In the genomic region with DNA sequence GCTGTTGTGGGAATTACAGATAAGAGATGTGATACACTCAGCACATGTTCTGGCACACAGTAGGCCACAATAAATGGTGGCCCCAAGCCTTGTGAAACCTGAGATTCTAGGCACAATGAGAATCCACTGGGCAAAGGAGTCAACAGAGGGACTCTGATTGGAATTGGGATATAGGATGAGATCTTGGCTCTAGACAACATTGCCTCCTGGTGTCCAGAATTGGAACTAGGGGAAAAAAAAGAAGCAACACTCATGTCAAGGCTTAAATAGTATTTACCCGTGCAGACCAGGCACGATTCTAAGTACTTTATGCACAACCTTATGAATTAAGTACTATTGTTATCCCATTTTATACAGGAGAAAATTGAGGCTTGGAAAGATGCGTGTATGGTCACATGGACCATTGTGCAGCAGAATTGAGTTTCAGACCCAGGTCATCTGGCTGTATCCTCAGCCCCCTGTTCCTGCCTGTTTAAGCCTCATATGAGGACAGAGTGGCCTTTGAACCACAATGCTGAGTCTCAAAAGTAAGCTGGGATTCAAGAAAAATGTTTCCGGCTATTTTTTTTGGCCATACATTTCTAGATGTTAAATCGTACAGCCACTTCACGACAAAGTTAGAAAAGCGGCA, we compare ENCODE assay signal across 8 cellular contexts.
DNase-seq lines count a peak whose midpoint lies in the region; ATAC-seq and TF ChIP-seq lines count a peak whose summit lies in the region.

No MANE protein-coding gene starts in this region.

- POLR2A ChIA-PET in BJ (lab: Charles Lee), result no interaction called here

- H3K27ac ChIP-seq in GM23248, result no peak overlapping the region

- TF ChIP-seq CTCF in BJ (IDR thresholded peaks at IDR 0.05; ENCODE audit: insufficient read depth, low read depth, low read length), result peak; percentile 58

- H3K27me3 ChIP-seq in BJ (ENCODE audit: control insufficient read depth, insufficient read depth, low read length) (no peaks in the 10 kb centered on the region), GM23248 (replicated peaks; ENCODE audit: insufficient read depth) (peaks cover 10% of the 10 kb centered on the region; the same call in 1 of the 2 replicates)

- H2AFZ ChIP-seq in GM23248, result no peak overlapping the region

- no peak for DNase-seq in BJ (ENCODE audit: low read depth)
- DNase-seq in GM23248, result peak; percentile 50
- DNase-seq in NCI-H460 (ENCODE audit: extremely low read depth, low read depth), result peak; percentile 32
- peak; percentile 66 for DNase-seq in cerebellum (ENCODE audit: low spot score)
- peak; percentile 58 to 66 for DNase-seq in lung microvascular endothelial cell (ENCODE audit: low read depth in 2 of 2)
- no peak for DNase-seq in amniotic stem cell (lab: John Stamatoyannopoulos, UW)

- H3K4me3 ChIP-seq in BJ (ENCODE audit: low read depth, low read length) (no peak overlapping the region), GM23248 (no peak overlapping the region)

- H3K9ac ChIP-seq in GM23248, result no peak overlapping the region

- no peak for ATAC-seq in HG03108 (IDR thresholded peaks at IDR 0.05; ENCODE audit: unreplicated experiment)
- ATAC-seq in HG03025 (IDR thresholded peaks at IDR 0.05; ENCODE audit: low FRiP score, unreplicated experiment), result no peak

- H3K9me3 ChIP-seq in GM23248 (ENCODE audit: low read depth), result no peaks in the 10 kb centered on the region

- H3K36me3 ChIP-seq in BJ (ENCODE audit: control insufficient read depth, insufficient read depth, low read length) (no peaks in the 10 kb centered on the region), GM23248 (ENCODE audit: low read depth) (no peaks in the 10 kb centered on the region)

- H3K4me2 ChIP-seq in GM23248 (ENCODE audit: unreplicated experiment), result no peak overlapping the region

- CTCF ChIA-PET in BJ (lab: Yijun Ruan, JAX), result interaction anchor here (0.8 to 1.8 kb wide), 3 partner anchors 9 to 170 kb away, joined by 3 to 6 read pairs (median 3); no protein-coding TSS in a partner anchor

- no peaks in the 10 kb centered on the region for H3F3A ChIP-seq in GM23248 (ENCODE audit: insufficient read depth)

- H3K79me2 ChIP-seq in GM23248 (ENCODE audit: insufficient read depth), result no peaks in the 10 kb centered on the region

- 67 to 69% methylated on average over 7 of the region's 7 CpGs for WGBS in GM23248 (ENCODE audit: low coverage in 1 of 2, low lambda C conversion rate in 2 of 2, missing lambda C conversion rate in 2 of 2), 2 experiments

- no peaks in the 10 kb centered on the region for H3K4me1 ChIP-seq in GM23248 (ENCODE audit: insufficient read depth)

- in situ Hi-C loops in GM23248 (cut with MboI), result loop anchor here (25.0 kb wide), 1 partner anchor 163 kb away; no protein-coding TSS in a partner anchor

- no peaks in the 10 kb centered on the region for H3K9me2 ChIP-seq in GM23248 (ENCODE audit: insufficient read depth)

- no peaks in the 10 kb centered on the region for H4K20me1 ChIP-seq in GM23248 (ENCODE audit: insufficient read depth)

Comparison
In these comparisons a context has a peak if more than half of its experiments do, and no peak if none do; other contexts are left out.
1. DNase-seq: peak in GM23248 (single experiment), NCI-H460 (single experiment), cerebellum (single experiment) and lung microvascular endothelial cell (2 of 2); none in BJ (single experiment) and amniotic stem cell (single experiment).